Comparison of ENCODE assay signal across 8 cellular contexts in the genomic region with DNA sequence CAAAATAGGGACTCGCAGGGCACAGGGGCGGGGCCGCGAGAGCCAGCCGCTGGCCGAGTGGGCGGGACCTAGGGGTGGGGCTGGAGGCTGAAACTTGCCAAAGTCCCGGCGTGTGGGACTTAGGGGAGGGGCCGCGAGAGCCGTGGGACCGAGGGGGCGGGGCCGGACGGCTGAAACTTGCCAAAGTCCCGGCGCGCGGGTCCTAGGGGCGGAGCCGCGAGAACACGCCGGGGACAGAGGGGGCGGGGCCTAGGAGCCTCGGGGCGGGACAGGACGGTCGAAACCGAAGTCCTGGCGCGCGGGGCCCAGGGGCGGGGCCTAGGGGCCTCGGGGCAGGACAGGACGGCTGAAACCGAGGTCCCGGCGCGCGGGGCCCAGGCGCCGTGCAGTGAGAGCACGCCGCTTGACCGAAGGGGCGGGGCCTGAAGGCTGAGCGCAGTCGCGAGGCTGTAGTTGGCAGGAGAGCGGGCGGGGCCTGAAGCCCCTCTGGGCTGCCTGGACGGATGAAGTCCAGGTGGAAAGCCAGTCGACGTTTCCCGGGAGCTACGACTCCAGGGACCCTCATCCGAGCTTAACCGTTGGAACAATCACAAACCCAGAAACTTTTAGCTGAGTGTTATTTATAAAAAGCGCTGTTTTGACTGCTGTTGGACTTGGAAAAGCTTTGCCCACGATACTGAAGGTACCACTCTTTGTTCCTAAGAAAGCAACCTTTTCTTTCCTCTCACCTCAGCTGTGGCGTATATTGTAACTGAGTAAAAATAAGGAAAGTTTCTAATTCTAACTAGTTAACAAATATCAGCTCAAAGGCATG. TPM values are rescaled to one million over a fixed set of nuclear protein-coding genes. Genes with fewer than 3 reads are reported as not detected.
DNase-seq lines count a peak whose midpoint lies in the region; ATAC-seq and TF ChIP-seq lines count a peak whose summit lies in the region.

No MANE protein-coding gene starts in this region.

- H3K36me3 ChIP-seq in kidney epithelial cell (ENCODE audit: control insufficient read depth, insufficient read depth, low read length): no peaks in the 10 kb centered on the region

- DNase-seq in AG10803 (ENCODE audit: low read depth): peak; percentile 98
- peak; percentile 99 for DNase-seq in NCI-H446 (lab: John Stamatoyannopoulos, UW)
- peak; percentile 58 for DNase-seq in cerebellum (ENCODE audit: low spot score)
- peak; percentile 78 for DNase-seq in kidney epithelial cell (ENCODE audit: low read depth)
- DNase-seq in stimulated activated CD4-positive, alpha-beta T cell treated with anti-CD3 and anti-CD28 coated beads, Interleukin-15, amount 100 ng/mL, for 24 hours: peak; percentile 100

- H3K4me3 ChIP-seq in AG10803 (ENCODE audit: low read length) (peak overlapping the region; percentile 86), kidney epithelial cell (ENCODE audit: low read depth, low read length) (peak overlapping the region; percentile 71)

- TF ChIP-seq CTCF in AG10803 (conservative IDR thresholded peaks at IDR 0.05; ENCODE audit: low read length): no peak
- no peak for TF ChIP-seq CTCF in kidney epithelial cell (IDR thresholded peaks at IDR 0.05; ENCODE audit: insufficient read depth, low read length, poor library complexity, severe bottlenecking)

- ATAC-seq in GM19025 (IDR thresholded peaks at IDR 0.05; ENCODE audit: low read depth, unreplicated experiment) (peak; percentile 89), HG03280 (IDR thresholded peaks at IDR 0.05; ENCODE audit: unreplicated experiment) (peak; percentile 91)
- ATAC-seq in activated CD4-positive, CD25-positive, alpha-beta regulatory T cell treated with anti-CD3 and anti-CD28 coated beads, Interleukin-2, amount 50 U/mL, for 24 hours: peak; percentile 83 to 86

- H3K27me3 ChIP-seq in kidney epithelial cell (ENCODE audit: control insufficient read depth, insufficient read depth, low read length): no peaks in the 10 kb centered on the region

RNA-seq across cellular contexts. Expression of gene BARD1, which starts 0.5 kb away (rescaled TPM):
- total RNA-seq in cerebellum: 37.7 TPM
- total RNA-seq in kidney epithelial cell: 6.0 and 7.7 TPM in 2 replicates

Comparison
In these comparisons a context has a peak if more than half of its experiments do, and no peak if none do; other contexts are left out.
1. Peak in every context shown above with its lines: DNase-seq, ATAC-seq and H3K4me3 ChIP-seq.